18 cellular contexts compared by ENCODE assay signal in genomic region chr11:46437106-46437689, GRCh38. TPM values are rescaled to one million over a fixed set of nuclear protein-coding genes. Genes with fewer than 3 reads are reported as not detected.
"Had no signal": no experiment of that assay in that cellular context is flagged by ENCODE, and none has a peak within 500 bp of the region (broad histone marks: within the 10 kb centered on the region; RNA-seq: fewer than 3 reads in every experiment).

No MANE protein-coding gene starts in this region.

- FAIRE-seq: urothelium cell line had no signal

- ATAC-seq: natural killer cell; stimulated activated naive B cell treated with anti-CD40 and anti-IgM and Interleukin-4, amounts not matched to agents 10 μg/mL and 1 μg/mL and 100 μg/mL, for 72 hours had no signal

- H3K9me3 ChIP-seq: ascending aorta, breast epithelium, neutrophil, thyroid gland had no signal

- H3K27ac ChIP-seq: ascending aorta, breast epithelium, neutrophil, thyroid gland had no signal

- H3K36me3 ChIP-seq: breast epithelium had no signal

- H3K4me3 ChIP-seq: ascending aorta, breast epithelium, dorsolateral prefrontal cortex, thyroid gland had no signal

- H3K27me3 ChIP-seq: ascending aorta, breast epithelium, dorsolateral prefrontal cortex, neutrophil, thyroid gland had no signal

- DNase-seq: activated CD4-positive, alpha-beta T cell treated with anti-CD3 and anti-CD28 coated beads for 1 hour; activated CD4-positive, alpha-beta T cell treated with anti-CD3 and anti-CD28 coated beads, Interleukin-2, amount 50 U/mL, for 4 hours; activated naive CD4-positive, alpha-beta T cell treated with anti-CD3 and anti-CD28 coated beads, Interleukin-2, amount 10 ng/mL, durations not matched to agents 7 days and 5 days; activated T-cell treated with anti-CD3 and anti-CD28 coated beads, Interleukin-2, amount 50 U/mL, for 1 hour; dorsolateral prefrontal cortex; hypothalamus; mesenchymal stem cell; natural killer cell; retina; stimulated activated CD4-positive, alpha-beta T cell treated with anti-CD3 and anti-CD28 coated beads, Interleukin-2, amount 100 ng/mL, for 48 hours; stimulated activated naive B cell treated with anti-CD40 and anti-IgM and Interleukin-4, amounts not matched to agents 10 μg/mL and 1 μg/mL and 100 μg/mL, for 72 hours; T-helper 9 cell; thyroid gland had no signal

- H3K4me1 ChIP-seq: ascending aorta, breast epithelium had no signal

RNA-seq across cellular contexts. Expression of gene CHRM4, which starts 45.6 kb away (rescaled TPM):
- polyA plus RNA-seq: liver had no signal
